8 cellular contexts compared by ENCODE assay signal in genomic region chr11:127644366-127644765, GRCh38.
"Had no signal": no experiment of that assay in that cellular context is flagged by ENCODE, and none has a peak within 500 bp of the region (broad histone marks: within the 10 kb centered on the region; RNA-seq: fewer than 3 reads in every experiment).

No MANE protein-coding gene starts in this region.

- DNase-seq: GDM1, GF-D8 had no signal

- H3K4me3 ChIP-seq: GM12878 had no signal

- FAIRE-seq: G401.6, GM12878, GM12891, GM12892, GM18507, GM19239 had no signal

- ATAC-seq: GM12878 had no signal
